In the genomic region with DNA sequence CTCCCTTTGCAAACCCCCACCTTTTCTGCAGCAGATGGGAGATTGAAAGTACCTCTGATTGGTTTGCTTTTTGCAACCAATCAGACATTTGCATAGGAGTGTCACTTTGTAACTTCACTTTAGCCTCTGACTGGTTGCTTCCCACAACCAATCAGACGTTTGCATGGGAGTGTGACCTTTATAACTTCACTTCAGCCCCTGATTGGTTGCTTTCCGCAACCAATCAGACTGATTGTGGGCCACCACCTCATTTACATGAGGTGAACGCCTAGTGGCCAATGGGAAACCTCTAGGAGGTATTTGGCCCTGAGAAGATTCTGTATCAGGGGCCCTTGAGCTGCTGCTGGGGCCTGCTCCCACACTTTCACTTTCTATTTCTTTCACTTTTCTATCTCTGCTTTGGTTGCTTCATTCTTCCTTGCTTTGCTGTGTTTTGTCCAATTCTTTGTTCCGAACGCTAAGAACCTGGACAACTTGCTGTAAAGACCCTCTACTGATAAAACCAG, we compare ENCODE assay signal across 17 cellular contexts.
"Had no signal": no experiment of that assay in that cellular context is flagged by ENCODE, and none has a peak within 500 bp of the region (broad histone marks: within the 10 kb centered on the region; RNA-seq: fewer than 3 reads in every experiment).

No MANE protein-coding gene starts in this region.

- H3K27ac ChIP-seq: body of pancreas, parathyroid adenoma, tibial artery had no signal

- ATAC-seq: activated CD8-positive, alpha-beta T cell treated with anti-CD3 and anti-CD28 coated beads, Interleukin-2, amount 10 ng/mL, durations not matched to agents 7 days and 5 days; body of pancreas; left colon; mucosa of descending colon; naive thymus-derived CD4-positive, alpha-beta T cell; stimulated activated naive B cell treated with anti-CD40 and anti-IgM and Interleukin-4, amounts not matched to agents 10 μg/mL and 1 μg/mL and 100 μg/mL, for 72 hours had no signal

- H3K9me3 ChIP-seq: body of pancreas, gastrocnemius medialis, mucosa of descending colon, tibial artery had no signal

- H3K4me1 ChIP-seq: body of pancreas, gastrocnemius medialis, parathyroid adenoma, tibial artery had no signal

- H3K27me3 ChIP-seq: body of pancreas, gastrocnemius medialis, tibial artery had no signal

- H3K4me3 ChIP-seq: body of pancreas, gastrocnemius medialis, mucosa of descending colon, tibial artery had no signal

- DNase-seq: activated CD4-positive, alpha-beta T cell treated with anti-CD3 and anti-CD28 coated beads, Interleukin-2, amount 10 ng/mL, durations not matched to agents 24 days and 14 days; activated CD4-positive, CD25-positive, alpha-beta regulatory T cell; activated CD8-positive, alpha-beta memory T cell treated with anti-CD3 and anti-CD28 coated beads, Interleukin-2, amount 50 U/mL, for 48 hours; activated CD8-positive, alpha-beta T cell treated with anti-CD3 and anti-CD28 coated beads, Interleukin-2, amount 10 ng/mL, durations not matched to agents 7 days and 5 days; activated naive CD8-positive, alpha-beta T cell treated with anti-CD3 and anti-CD28 coated beads for 36 hours; amygdala; body of pancreas; caudate nucleus; erythroblast; gastrocnemius medialis; left colon; mucosa of descending colon; naive thymus-derived CD4-positive, alpha-beta T cell; stimulated activated CD4-positive, alpha-beta T cell treated with anti-CD3 and anti-CD28 coated beads, Interleukin-2, amount 100 ng/mL, for 48 hours; stimulated activated naive B cell treated with anti-CD40 and anti-IgM and Interleukin-4, amounts not matched to agents 10 μg/mL and 1 μg/mL and 100 μg/mL, for 72 hours; tibial artery had no signal

- H3K36me3 ChIP-seq: gastrocnemius medialis, tibial artery had no signal
